1 cellular context compared by ENCODE assay signal in the genomic region with DNA sequence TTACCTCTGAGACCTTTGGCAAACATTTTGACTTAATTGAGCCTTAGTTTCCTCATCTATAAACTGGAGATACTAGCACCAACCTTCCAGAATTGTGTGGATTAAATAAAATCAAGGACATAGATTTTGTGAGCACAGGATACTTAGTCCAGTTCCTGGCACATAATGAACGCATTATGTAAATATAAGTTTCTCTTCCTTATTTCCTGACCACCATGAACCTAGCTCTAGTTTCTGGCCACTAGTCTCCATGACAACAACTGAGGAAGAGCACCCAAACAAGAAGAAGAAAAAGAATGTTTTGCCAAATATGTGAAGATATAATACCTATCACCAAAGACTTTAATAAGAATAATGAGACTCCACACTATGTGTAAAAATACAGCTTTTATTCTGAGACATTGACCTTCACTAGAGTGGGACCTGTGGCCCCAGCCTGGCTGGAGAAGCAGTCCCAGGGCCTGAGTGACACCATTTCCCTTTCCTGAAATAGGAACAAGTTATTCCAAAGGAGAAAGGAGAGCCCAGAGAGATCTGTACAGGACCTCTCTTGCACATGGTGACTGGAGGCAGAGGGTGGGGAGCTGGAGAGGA.
A peak's percentile ranks its signal among the peaks of the same experiment; 100 is the strongest.
TF ChIP-seq lines count a peak whose summit lies in the region.

No MANE protein-coding gene starts in this region.

TF ChIP-seq in HCT116, 20 proteins besides CTCF, POLR2A, EP300 and RAD21 (continued from another document):
- TF ChIP-seq, protein P1, sequence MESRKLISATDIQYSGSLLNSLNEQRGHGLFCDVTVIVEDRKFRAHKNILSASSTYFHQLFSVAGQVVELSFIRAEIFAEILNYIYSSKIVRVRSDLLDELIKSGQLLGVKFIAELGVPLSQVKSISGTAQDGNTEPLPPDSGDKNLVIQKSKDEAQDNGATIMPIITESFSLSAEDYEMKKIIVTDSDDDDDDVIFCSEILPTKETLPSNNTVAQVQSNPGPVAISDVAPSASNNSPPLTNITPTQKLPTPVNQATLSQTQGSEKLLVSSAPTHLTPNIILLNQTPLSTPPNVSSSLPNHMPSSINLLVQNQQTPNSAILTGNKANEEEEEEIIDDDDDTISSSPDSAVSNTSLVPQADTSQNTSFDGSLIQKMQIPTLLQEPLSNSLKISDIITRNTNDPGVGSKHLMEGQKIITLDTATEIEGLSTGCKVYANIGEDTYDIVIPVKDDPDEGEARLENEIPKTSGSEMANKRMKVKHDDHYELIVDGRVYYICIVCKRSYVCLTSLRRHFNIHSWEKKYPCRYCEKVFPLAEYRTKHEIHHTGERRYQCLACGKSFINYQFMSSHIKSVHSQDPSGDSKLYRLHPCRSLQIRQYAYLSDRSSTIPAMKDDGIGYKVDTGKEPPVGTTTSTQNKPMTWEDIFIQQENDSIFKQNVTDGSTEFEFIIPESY (IDR thresholded peaks at IDR 0.05; ENCODE audit: extremely low read depth, insufficient replicate concordance, low read length): no peak
- TF ChIP-seq POLR2AphosphoS5 (IDR thresholded peaks at IDR 0.05; ENCODE audit: low read depth, low read length) (peak; percentile 12; the same call in 1 of the 2 replicates), EGR1 (IDR thresholded peaks at IDR 0.05; ENCODE audit: low read depth) (no peak)
